17 cellular contexts compared by ENCODE assay signal in genomic region chr1:35184495-35185199, GRCh38. TPM values are rescaled to one million over a fixed set of nuclear protein-coding genes. Genes with fewer than 3 reads are reported as not detected.
DNase-seq lines count a peak whose midpoint lies in the region; ATAC-seq and TF ChIP-seq lines count a peak whose summit lies in the region.
"Had no signal": no experiment of that assay in that cellular context is flagged by ENCODE, and none has a peak within 500 bp of the region (broad histone marks: within the 10 kb centered on the region; RNA-seq: fewer than 3 reads in every experiment).

No MANE protein-coding gene starts in this region.

- H3K4me1 ChIP-seq in Loucy (ENCODE audit: insufficient read depth, low read length, poor library complexity, severe bottlenecking) = peaks cover 84% of the 10 kb centered on the region
- peaks cover 59% of the 10 kb centered on the region for H3K4me1 ChIP-seq in adipocyte (ENCODE audit: control insufficient read depth, insufficient read depth, low read length)

- H3K9me2 ChIP-seq in Loucy (replicated peaks; ENCODE audit: low read depth, low read length) = no peaks in the 10 kb centered on the region
- H3K9me2 ChIP-seq: SK-N-SH had no signal

- H3K27me3 ChIP-seq in Loucy (ENCODE audit: insufficient read depth, low read length, poor library complexity, severe bottlenecking) (no peaks in the 10 kb centered on the region), adipocyte (replicated peaks; ENCODE audit: control insufficient read depth, insufficient read depth, low read length) (no peaks in the 10 kb centered on the region)

- no peaks in the 10 kb centered on the region for H3K27me3 Mint-ChIP-seq in Calu3 (ENCODE audit: unreplicated experiment)
- H3K27me3 Mint-ChIP-seq in natural killer cell treated with Interleukin-12 subunit alpha and Interleukin-12 subunit beta and Interleukin-15 and Interleukin-18, amount 100 ng/mL, for 72 hours = no peaks in the 10 kb centered on the region
- H3K27me3 Mint-ChIP-seq in stimulated activated naive B cell treated with anti-CD40 and anti-IgM and Interleukin-4, amounts not matched to agents 10 μg/mL and 1 μg/mL and 100 μg/mL, for 72 hours = no peaks in the 10 kb centered on the region
- H3K27me3 Mint-ChIP-seq: B cell had no signal

- H3K27ac Mint-ChIP-seq in Calu3 (ENCODE audit: unreplicated experiment) = peak overlapping the region; percentile 17
- H3K27ac Mint-ChIP-seq in natural killer cell treated with Interleukin-12 subunit alpha and Interleukin-12 subunit beta and Interleukin-15 and Interleukin-18, amount 100 ng/mL, for 72 hours = peak overlapping the region; percentile 14 to 55
- H3K27ac Mint-ChIP-seq in stimulated activated naive B cell treated with anti-CD40 and anti-IgM and Interleukin-4, amounts not matched to agents 10 μg/mL and 1 μg/mL and 100 μg/mL, for 72 hours = no peak overlapping the region
- H3K27ac Mint-ChIP-seq: B cell had no signal

- intact Hi-C loops in Calu3 (cut with micrococcal nuclease; ENCODE audit: unreplicated experiment) = no loop called here

- no peak overlapping the region for H3K9ac ChIP-seq in Loucy (ENCODE audit: low read depth, low read length, poor library complexity, severe bottlenecking)
- peak overlapping the region; percentile 2 for H3K9ac ChIP-seq in adipocyte (ENCODE audit: low read length)
- H3K9ac ChIP-seq: SK-N-SH had no signal

- no peak for TF ChIP-seq CTCF in Calu3 (IDR thresholded peaks at IDR 0.05; ENCODE audit: unreplicated experiment)
- TF ChIP-seq CTCF in Loucy (conservative IDR thresholded peaks at IDR 0.05; ENCODE audit: low read length) = no peak

- H3K36me3 Mint-ChIP-seq in Calu3 (ENCODE audit: insufficient read depth, unreplicated experiment) = peaks cover 99% of the 10 kb centered on the region
- H3K36me3 Mint-ChIP-seq in natural killer cell treated with Interleukin-12 subunit alpha and Interleukin-12 subunit beta and Interleukin-15 and Interleukin-18, amount 100 ng/mL, for 72 hours = peaks cover 90% of the 10 kb centered on the region
- H3K36me3 Mint-ChIP-seq in stimulated activated naive B cell treated with anti-CD40 and anti-IgM and Interleukin-4, amounts not matched to agents 10 μg/mL and 1 μg/mL and 100 μg/mL, for 72 hours = peaks cover 59 to 79% of the 10 kb centered on the region in 2 donors

- no peaks in the 10 kb centered on the region for H3K9me3 Mint-ChIP-seq in Calu3 (ENCODE audit: low read depth, unreplicated experiment)
- H3K9me3 Mint-ChIP-seq in natural killer cell treated with Interleukin-12 subunit alpha and Interleukin-12 subunit beta and Interleukin-15 and Interleukin-18, amount 100 ng/mL, for 72 hours = no peaks in the 10 kb centered on the region
- no peaks in the 10 kb centered on the region for H3K9me3 Mint-ChIP-seq in stimulated activated naive B cell treated with anti-CD40 and anti-IgM and Interleukin-4, amounts not matched to agents 10 μg/mL and 1 μg/mL and 100 μg/mL, for 72 hours

- DNase-seq in Calu3 (no peak), adipocyte (ENCODE audit: low read depth) (no peak), DMS53 (lab: John Stamatoyannopoulos, UW) (no peak), SKM-1 treated with dmso at 0.1 percent for 144 hours (lab: John Stamatoyannopoulos, UW; ENCODE audit: unreplicated experiment) (no peak)
- no peak for DNase-seq in natural killer cell treated with Interleukin-12 subunit alpha and Interleukin-12 subunit beta and Interleukin-15 and Interleukin-18, amount 100 ng/mL, for 72 hours (ENCODE audit: low spot score)
- no peak for DNase-seq in stimulated activated naive B cell treated with anti-CD40 and anti-IgM and Interleukin-4, amounts not matched to agents 10 μg/mL and 1 μg/mL and 100 μg/mL, for 72 hours
- DNase-seq: central memory CD4-positive, alpha-beta T cell; left cardiac atrium; midbrain; NCI-H1048; NCI-H774; SK-N-SH; stimulated activated CD4-positive, alpha-beta T cell treated with anti-CD3 and anti-CD28 coated beads, Interleukin-4, amount 100 ng/mL, for 24 hours; stimulated activated CD8-positive, alpha-beta memory T cell treated with anti-CD3 and anti-CD28 coated beads, Interleukin-4, amount 100 ng/mL, for 48 hours had no signal

- CTCF ChIA-PET in Calu3 (lab: Charles Lee) = no interaction called here

- no peak for ATAC-seq in natural killer cell treated with Interleukin-12 subunit alpha and Interleukin-12 subunit beta and Interleukin-15 and Interleukin-18, amount 100 ng/mL, for 72 hours
- no peak for ATAC-seq in stimulated activated naive B cell treated with anti-CD40 and anti-IgM and Interleukin-4, amounts not matched to agents 10 μg/mL and 1 μg/mL and 100 μg/mL, for 72 hours (replicated peaks)
- ATAC-seq: left cardiac atrium, Panc1 had no signal

- no peaks in the 10 kb centered on the region for H3F3A ChIP-seq in Loucy (ENCODE audit: low read depth)

- no TSS peak for BruUV-seq in Calu3 (replicated peaks; lab: Mats Ljungman, UMichigan)

- peaks cover 75% of the 10 kb centered on the region for H3K4me1 Mint-ChIP-seq in Calu3 (ENCODE audit: low read depth, unreplicated experiment)
- H3K4me1 Mint-ChIP-seq in natural killer cell treated with Interleukin-12 subunit alpha and Interleukin-12 subunit beta and Interleukin-15 and Interleukin-18, amount 100 ng/mL, for 72 hours (ENCODE audit: low read depth in 2 of 2) = peaks cover 75 to 90% of the 10 kb centered on the region in 2 donors
- H3K4me1 Mint-ChIP-seq in stimulated activated naive B cell treated with anti-CD40 and anti-IgM and Interleukin-4, amounts not matched to agents 10 μg/mL and 1 μg/mL and 100 μg/mL, for 72 hours = peaks cover 46 to 90% of the 10 kb centered on the region in 2 donors

- no peak overlapping the region for H3K4me3 Mint-ChIP-seq in Calu3 (ENCODE audit: low read depth, unreplicated experiment)
- peak overlapping the region; percentile 30 for H3K4me3 Mint-ChIP-seq in natural killer cell treated with Interleukin-12 subunit alpha and Interleukin-12 subunit beta and Interleukin-15 and Interleukin-18, amount 100 ng/mL, for 72 hours
- peak overlapping the region in 1 of 2 donors; percentile 53 for H3K4me3 Mint-ChIP-seq in stimulated activated naive B cell treated with anti-CD40 and anti-IgM and Interleukin-4, amounts not matched to agents 10 μg/mL and 1 μg/mL and 100 μg/mL, for 72 hours
- H3K4me3 Mint-ChIP-seq: B cell had no signal

- H3K9me3 ChIP-seq in Loucy (ENCODE audit: insufficient read depth, low read depth, low read length) (no peaks in the 10 kb centered on the region), adipocyte (ENCODE audit: control insufficient read depth, low read length) (no peaks in the 10 kb centered on the region)
- H3K9me3 ChIP-seq: SK-N-SH had no signal

- no peak overlapping the region for H2AFZ ChIP-seq in Loucy (ENCODE audit: low read length)

- peak overlapping the region; percentile 87 for H3K4me2 ChIP-seq in Loucy (ENCODE audit: low read depth, low read length, poor library complexity, severe bottlenecking)
- H3K4me2 ChIP-seq: SK-N-SH had no signal

- H4K20me1 ChIP-seq in Loucy (ENCODE audit: insufficient read depth, low read length, poor library complexity, severe bottlenecking) = peaks cover 100% of the 10 kb centered on the region

- H3K36me3 ChIP-seq in Loucy (ENCODE audit: insufficient read depth, low read length) (peaks cover 100% of the 10 kb centered on the region), adipocyte (ENCODE audit: control insufficient read depth, insufficient read depth, low read length, severe bottlenecking) (peaks cover 100% of the 10 kb centered on the region)

- H3K4me3 ChIP-seq in Loucy (ENCODE audit: low read length, poor library complexity, severe bottlenecking) (peak overlapping the region; percentile 98), adipocyte (ENCODE audit: low read length) (no peak overlapping the region)

- peaks cover 100% of the 10 kb centered on the region for H3K79me2 ChIP-seq in Loucy (ENCODE audit: insufficient read depth, low read length)

RNA-seq across cellular contexts. Expression of gene SFPQ, which starts 8.3 kb away (rescaled TPM):
- total RNA-seq in Calu3 (2022) = 328 and 369 TPM in 2 replicates
- total RNA-seq in natural killer cell treated with Interleukin-12 subunit alpha and Interleukin-12 subunit beta and Interleukin-15 and Interleukin-18, amount 100 ng/mL, for 72 hours = 100 to 1,000 TPM; 334 to 364 TPM
